12 cellular contexts compared by ENCODE assay signal in the genomic region with DNA sequence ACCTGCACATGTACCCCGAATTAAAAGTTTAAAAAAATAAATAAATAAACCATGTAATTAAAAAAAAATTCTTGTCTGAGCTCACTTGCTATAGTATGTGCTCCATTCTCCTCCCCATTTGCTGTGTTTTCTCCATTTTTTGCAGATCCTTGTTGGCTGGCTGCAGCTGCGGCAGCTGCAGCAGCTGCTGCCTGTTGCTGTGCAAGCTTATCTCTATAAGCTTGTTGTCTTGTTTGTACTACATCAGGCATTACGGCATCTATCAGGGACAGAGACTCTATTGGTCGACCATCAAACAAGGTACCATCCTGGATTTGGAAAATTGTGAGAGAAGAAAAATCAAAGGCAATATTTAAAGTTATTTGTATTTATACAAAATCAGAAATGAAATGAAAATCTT.
DNase-seq lines count a peak whose midpoint lies in the region; ATAC-seq and TF ChIP-seq lines count a peak whose summit lies in the region.
"Had no signal": no experiment of that assay in that cellular context is flagged by ENCODE, and none has a peak within 500 bp of the region (broad histone marks: within the 10 kb centered on the region; RNA-seq: fewer than 3 reads in every experiment).

No MANE protein-coding gene starts in this region.

- no peaks in the 10 kb centered on the region for H3K27me3 ChIP-seq in BE2C
- H3K27me3 ChIP-seq in SK-N-SH (ENCODE audit: insufficient read depth), result no peaks in the 10 kb centered on the region
- H3K27me3 ChIP-seq: body of pancreas had no signal

- TF ChIP-seq RAD21 in SK-N-SH (IDR thresholded peaks at IDR 0.05; ENCODE audit: low read length), result peak; percentile 40

- H4K20me1 ChIP-seq in SK-N-SH (ENCODE audit: insufficient read depth), result no peaks in the 10 kb centered on the region

- WGBS in SK-N-SH (ENCODE audit: low lambda C conversion rate), result 59% methylated on average over 4 of the region's 4 CpGs

- peak in 1 of 2 experiments; percentile 45; a peak in 1 of 4 replicates for TF ChIP-seq EP300 in SK-N-SH (IDR thresholded peaks at IDR 0.05; ENCODE audit: borderline replicate concordance in 1 of 2, low read depth in 1 of 2, low read length in 1 of 2)

- no peak for ATAC-seq in stimulated activated naive CD8-positive, alpha-beta T cell treated with anti-CD3 and anti-CD28 coated beads, Interleukin-15, amount 100 ng/mL, for 72 hours
- no peak for ATAC-seq in GM19455 (IDR thresholded peaks at IDR 0.05; ENCODE audit: unreplicated experiment)

- H3K9me3 ChIP-seq in BE2C (no peaks in the 10 kb centered on the region), SK-N-SH (no peaks in the 10 kb centered on the region)
- H3K9me3 ChIP-seq: body of pancreas had no signal

- H3K27ac Mint-ChIP-seq in stimulated activated naive CD8-positive, alpha-beta T cell treated with anti-CD3 and anti-CD28 coated beads, Interleukin-15, amount 100 ng/mL, for 72 hours, result peak overlapping the region in 1 of 2 donors; percentile 16

- no peaks in the 10 kb centered on the region for H3K9me2 ChIP-seq in SK-N-SH

- peaks cover 47% of the 10 kb centered on the region for H3K79me2 ChIP-seq in SK-N-SH (ENCODE audit: insufficient read depth)

- H3K4me1 Mint-ChIP-seq in stimulated activated naive CD8-positive, alpha-beta T cell treated with anti-CD3 and anti-CD28 coated beads, Interleukin-15, amount 100 ng/mL, for 72 hours, result peaks cover 16% of the 10 kb centered on the region

- CTCF ChIA-PET in SK-N-SH (lab: Yijun Ruan, JAX), result interaction anchor here (0.5 to 2.9 kb wide), 38 partner anchors 12 to 1334 kb away, joined by 3 to 38 read pairs (median 3); no protein-coding TSS in a partner anchor

- no peak overlapping the region for H3K9ac ChIP-seq in SK-N-SH

- H3K4me1 ChIP-seq in BE2C, result peaks cover 22% of the 10 kb centered on the region
- peaks cover 10 to 29% of the 10 kb centered on the region in 2 experiments; a peak in 3 of 4 replicates for H3K4me1 ChIP-seq in SK-N-SH (ENCODE audit: control insufficient read depth in 1 of 2, insufficient read depth in 2 of 2, low read depth in 1 of 2, low read length in 1 of 2)
- H3K4me1 ChIP-seq: body of pancreas had no signal

- no peak overlapping the region for H3K4me3 Mint-ChIP-seq in stimulated activated naive CD8-positive, alpha-beta T cell treated with anti-CD3 and anti-CD28 coated beads, Interleukin-15, amount 100 ng/mL, for 72 hours
- H3K4me3 Mint-ChIP-seq: CD4-positive, alpha-beta memory T cell had no signal

- no peak for TF ChIP-seq CTCF in BE2C (IDR thresholded peaks at IDR 0.05; ENCODE audit: low read depth, low read length)
- TF ChIP-seq CTCF in SK-N-SH (IDR thresholded peaks at IDR 0.05), result no peak
- TF ChIP-seq CTCF in GM10266 (IDR thresholded peaks at IDR 0.05; ENCODE audit: control insufficient read depth, insufficient read depth, low read depth, missing control alignments), result no peak

- H3K27ac ChIP-seq in SK-N-SH (ENCODE audit: low read depth in 2 of 2, low read length in 1 of 2), result peak overlapping the region; percentile 23 to 62
- H3K27ac ChIP-seq: body of pancreas had no signal

- H3K36me3 ChIP-seq in BE2C, result peaks cover 55% of the 10 kb centered on the region
- H3K36me3 ChIP-seq in SK-N-SH (replicated peaks in 1 of 2; ENCODE audit: control insufficient read depth in 1 of 2, insufficient read depth in 2 of 2, low read length in 1 of 2), result peaks cover 45 to 54% of the 10 kb centered on the region in 2 experiments

- no peaks in the 10 kb centered on the region for H3F3A ChIP-seq in SK-N-SH (replicated peaks; ENCODE audit: insufficient read depth)

- H3K27me3 Mint-ChIP-seq in stimulated activated naive CD8-positive, alpha-beta T cell treated with anti-CD3 and anti-CD28 coated beads, Interleukin-15, amount 100 ng/mL, for 72 hours, result no peaks in the 10 kb centered on the region
- H3K27me3 Mint-ChIP-seq: CD4-positive, alpha-beta memory T cell had no signal

- DNase-seq in BE2C (peak; percentile 63), NCI-H1105 treated with DMSO at 0.1 percent for 48 hours (lab: John Stamatoyannopoulos, UW) (peak; percentile 91), SK-N-SH (peak; percentile 42), medulla oblongata (ENCODE audit: extremely low spot score) (peak; percentile 68), GM10266 (ENCODE audit: extremely low spot score) (no peak)
- no peak for DNase-seq in activated CD4-positive, CD25-positive, alpha-beta regulatory T cell treated with anti-CD3 and anti-CD28 coated beads, Interleukin-2, amount 50 U/mL, for 72 hours
- DNase-seq in stimulated activated naive CD8-positive, alpha-beta T cell treated with anti-CD3 and anti-CD28 coated beads, Interleukin-15, amount 100 ng/mL, for 72 hours, result no peak
- DNase-seq: activated T-cell treated with anti-CD3 and anti-CD28 coated beads, Interleukin-2, amount 50 U/mL, for 1 hour; body of pancreas; T-helper 9 cell had no signal

- H3K4me3 ChIP-seq in BE2C (ENCODE audit: low read depth, low read length), result peak overlapping the region; percentile 17; the same call in 1 of the 2 replicates
- no peak overlapping the region for H3K4me3 ChIP-seq in SK-N-SH (ENCODE audit: low read depth in 2 of 2, low read length in 1 of 2)
- H3K4me3 ChIP-seq: body of pancreas had no signal

- no peaks in the 10 kb centered on the region for H3K9me3 Mint-ChIP-seq in stimulated activated naive CD8-positive, alpha-beta T cell treated with anti-CD3 and anti-CD28 coated beads, Interleukin-15, amount 100 ng/mL, for 72 hours
- H3K9me3 Mint-ChIP-seq: CD4-positive, alpha-beta memory T cell had no signal

- POLR2A ChIA-PET in SK-N-SH (lab: Yijun Ruan, JAX), result interaction anchor here (1.3 to 3.1 kb wide), 3 partner anchors 145 to 511 kb away, joined by 3 to 13 read pairs (median 8); partner anchors contain the start of gene TBL1XR1

- H3K4me2 ChIP-seq in SK-N-SH, result no peak overlapping the region

- no peak overlapping the region for H2AFZ ChIP-seq in SK-N-SH (ENCODE audit: low read depth)

TF ChIP-seq in SK-N-SH, 30 proteins besides CTCF, POLR2A, EP300 and RAD21:
- TF ChIP-seq GATA2 (CRISPR knock-in tag; IDR thresholded peaks at IDR 0.05) (peak; percentile 65), ZBTB33 (IDR thresholded peaks at IDR 0.05; ENCODE audit: borderline replicate concordance, low read depth) (no peak), SMC3 (IDR thresholded peaks at IDR 0.05; ENCODE audit: low read depth, low read length) (peak; percentile 16; the same call in 1 of the 2 replicates)
- TF ChIP-seq, protein P1, sequence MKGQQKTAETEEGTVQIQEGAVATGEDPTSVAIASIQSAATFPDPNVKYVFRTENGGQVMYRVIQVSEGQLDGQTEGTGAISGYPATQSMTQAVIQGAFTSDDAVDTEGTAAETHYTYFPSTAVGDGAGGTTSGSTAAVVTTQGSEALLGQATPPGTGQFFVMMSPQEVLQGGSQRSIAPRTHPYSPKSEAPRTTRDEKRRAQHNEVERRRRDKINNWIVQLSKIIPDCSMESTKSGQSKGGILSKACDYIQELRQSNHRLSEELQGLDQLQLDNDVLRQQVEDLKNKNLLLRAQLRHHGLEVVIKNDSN (IDR thresholded peaks at IDR 0.05; ENCODE audit: borderline replicate concordance, low read depth), result no peak

Comparison
In these comparisons a context has a peak if more than half of its experiments do, and no peak if none do; other contexts are left out.
1. DNase-seq: peak in BE2C (single experiment), NCI-H1105 treated with DMSO at 0.1 percent for 48 hours (single experiment), SK-N-SH (single experiment) and medulla oblongata (single experiment); none in activated CD4-positive, CD25-positive, alpha-beta regulatory T cell treated with anti-CD3 and anti-CD28 coated beads, Interleukin-2, amount 50 U/mL, for 72 hours (single experiment), stimulated activated naive CD8-positive, alpha-beta T cell treated with anti-CD3 and anti-CD28 coated beads, Interleukin-15, amount 100 ng/mL, for 72 hours (0 of 2) and GM10266 (single experiment).